ENCODE assay signal across 8 cellular contexts in the genomic region with DNA sequence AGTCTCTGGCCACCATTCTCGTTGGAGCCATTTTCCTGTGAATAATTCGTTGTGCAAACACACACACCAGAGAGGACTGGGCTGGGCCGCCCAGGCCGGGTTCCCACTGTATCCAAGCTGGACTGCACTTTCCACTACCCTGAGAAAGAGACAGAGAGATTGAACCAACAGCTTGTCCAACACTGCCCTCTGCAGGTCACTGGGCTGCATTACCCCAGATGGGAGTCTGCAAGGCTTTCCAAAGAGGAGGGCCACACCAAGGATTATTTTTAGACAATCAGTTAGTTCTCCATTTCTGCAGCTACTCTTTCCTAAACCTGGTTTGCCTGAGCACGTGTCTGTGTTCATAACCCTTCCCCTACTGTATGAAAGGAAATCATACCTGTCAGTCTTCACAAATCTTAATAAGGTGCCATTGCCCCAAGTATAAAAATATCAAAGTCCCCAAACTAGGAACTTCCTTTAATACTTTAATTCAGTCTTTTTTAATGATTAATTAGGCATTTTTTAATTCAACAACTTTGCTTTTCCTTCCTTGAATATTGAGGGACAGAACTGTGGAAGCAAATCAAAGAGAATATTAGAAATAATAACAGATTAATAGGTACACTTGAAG. TPM values are rescaled to one million over a fixed set of nuclear protein-coding genes. Genes with fewer than 3 reads are reported as not detected.
DNase-seq lines count a peak whose midpoint lies in the region; ATAC-seq and TF ChIP-seq lines count a peak whose summit lies in the region.

No MANE protein-coding gene starts in this region.

- H3K27ac Mint-ChIP-seq in WTC11, result no peak overlapping the region

- no peaks in the 10 kb centered on the region for H3K36me3 Mint-ChIP-seq in WTC11

- DNase-seq in NCI-H2227 treated with DMSO at 0.1 percent for 48 hours (lab: John Stamatoyannopoulos, UW) (peak; percentile 60), WTC11 (ENCODE audit: low spot score) (peak; percentile 94), cardiac fibroblast (ENCODE audit: low read depth in 2 of 2) (peak; percentile 90 to 91), kidney epithelial cell (ENCODE audit: low read depth) (no peak)
- peak; percentile 42 to 61 for DNase-seq in stimulated activated CD4-positive, alpha-beta T cell treated with anti-CD3 and anti-CD28 coated beads, Interleukin-1b, Interleukin-23, amount 100 ng/mL, for 1 hour (ENCODE audit: low read depth in 2 of 2)

- H3K27me3 Mint-ChIP-seq in WTC11 (ENCODE audit: low read depth), result no peaks in the 10 kb centered on the region

- H3K36me3 ChIP-seq in kidney epithelial cell (ENCODE audit: control insufficient read depth, insufficient read depth, low read length), result no peaks in the 10 kb centered on the region

- H3K4me1 Mint-ChIP-seq in WTC11, result peaks cover 58% of the 10 kb centered on the region

- peak; percentile 89 for TF ChIP-seq CTCF in GM12874 (IDR thresholded peaks at IDR 0.05; ENCODE audit: insufficient read depth, low read depth, low read length)
- TF ChIP-seq CTCF in WTC11 (IDR thresholded peaks at IDR 0.05), result peak; percentile 90
- TF ChIP-seq CTCF in cardiac fibroblast (IDR thresholded peaks at IDR 0.05; ENCODE audit: low read depth, low read length), result peak; percentile 96
- TF ChIP-seq CTCF in kidney epithelial cell (IDR thresholded peaks at IDR 0.05; ENCODE audit: insufficient read depth, low read length, poor library complexity, severe bottlenecking), result peak; percentile 97

- ATAC-seq in HG02973 (IDR thresholded peaks at IDR 0.05; ENCODE audit: unreplicated experiment) (peak; percentile 71), WTC11 (peak; percentile 75), HG03280 (IDR thresholded peaks at IDR 0.05; ENCODE audit: unreplicated experiment) (no peak)

- POLR2A ChIA-PET in WTC11 (lab: Charles Lee), result no interaction called here

- H3K4me3 Mint-ChIP-seq in WTC11, result no peak overlapping the region

- no peaks in the 10 kb centered on the region for H3K27me3 ChIP-seq in kidney epithelial cell (ENCODE audit: control insufficient read depth, insufficient read depth, low read length)

- CTCF ChIA-PET in WTC11 (lab: Charles Lee), result interaction anchor here (0.5 to 9.0 kb wide), 41 partner anchors 9 to 687 kb away, joined by 3 to 240 read pairs (median 5); partner anchors contain the start of gene FGF1

- H3K4me3 ChIP-seq in cardiac fibroblast (replicated peaks in 1 of 2; ENCODE audit: low read depth in 2 of 2, low read length in 2 of 2) (no peak overlapping the region), kidney epithelial cell (ENCODE audit: low read depth, low read length) (no peak overlapping the region)

- no peaks in the 10 kb centered on the region for H3K9me3 Mint-ChIP-seq in WTC11

TF ChIP-seq in WTC11, 78 proteins besides CTCF, POLR2A, EP300 and RAD21:
- TF ChIP-seq ATF1 (CRISPR knock-in tag; IDR thresholded peaks at IDR 0.05), result no peak
- TF ChIP-seq PRRX2 (CRISPR knock-in tag; IDR thresholded peaks at IDR 0.05), result no peak
- no peak for TF ChIP-seq CREM (CRISPR knock-in tag; IDR thresholded peaks at IDR 0.05)
- no peak for TF ChIP-seq ZBTB43 (CRISPR knock-in tag; IDR thresholded peaks at IDR 0.05)
- TF ChIP-seq ZNF396 (CRISPR knock-in tag; IDR thresholded peaks at IDR 0.05; ENCODE audit: borderline replicate concordance), result no peak
- TF ChIP-seq NR3C1 (CRISPR knock-in tag; conservative IDR thresholded peaks at IDR 0.05; ENCODE audit: low read depth), result no peak
- TF ChIP-seq FOXJ3 (CRISPR knock-in tag; IDR thresholded peaks at IDR 0.05; ENCODE audit: borderline replicate concordance), result no peak

RNA-seq across cellular contexts. Expression of gene FGF1, which starts 13.3 kb away (rescaled TPM):
- 0.21 to 0.55 TPM in 2 of 3 replicates, not detected in the other for total RNA-seq in WTC11 (2021)
- total RNA-seq in kidney epithelial cell, result 1.6 and 12.1 TPM in 2 replicates
